Comparison of ENCODE assay signal across 1 cellular context in the genomic region with DNA sequence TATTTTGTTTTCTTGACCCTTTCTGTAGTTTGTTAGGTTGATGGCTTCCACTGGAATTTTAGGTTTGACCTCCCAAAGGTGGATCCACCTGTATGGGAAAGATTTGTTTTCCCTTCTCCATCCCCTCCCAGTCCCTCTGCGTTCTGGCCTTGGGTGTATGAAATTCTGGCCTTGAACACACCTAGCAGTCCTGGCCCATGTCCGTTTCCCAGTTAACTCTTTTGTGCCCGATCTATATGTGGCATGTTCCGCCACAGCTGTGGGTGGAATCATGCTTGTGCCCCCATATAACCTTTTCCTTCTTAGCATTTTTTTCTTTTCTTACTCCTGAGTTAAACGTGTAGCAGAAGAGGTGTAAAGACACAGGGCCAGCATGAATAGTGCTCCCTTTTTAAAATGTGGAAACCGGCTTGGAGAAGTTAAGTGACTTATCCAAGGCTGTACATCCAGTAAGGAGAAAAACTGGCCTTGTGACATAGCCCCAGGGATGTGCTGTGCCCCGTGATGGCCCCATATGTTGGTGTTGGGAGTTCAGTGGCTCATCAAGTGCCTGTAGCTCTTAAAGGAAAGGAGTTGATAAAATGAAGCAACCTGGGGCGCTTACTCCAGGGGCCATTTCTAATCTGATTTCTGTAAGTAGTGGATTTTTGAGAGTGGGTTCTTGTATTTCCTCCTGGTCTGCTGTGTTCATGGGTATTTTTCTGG.
TF ChIP-seq lines count a peak whose summit lies in the region.

No MANE protein-coding gene starts in this region.

TF ChIP-seq in HepG2, 621 proteins besides CTCF, POLR2A, EP300 and RAD21 (continued from another document and continues in another):
- TF ChIP-seq, protein P1, sequence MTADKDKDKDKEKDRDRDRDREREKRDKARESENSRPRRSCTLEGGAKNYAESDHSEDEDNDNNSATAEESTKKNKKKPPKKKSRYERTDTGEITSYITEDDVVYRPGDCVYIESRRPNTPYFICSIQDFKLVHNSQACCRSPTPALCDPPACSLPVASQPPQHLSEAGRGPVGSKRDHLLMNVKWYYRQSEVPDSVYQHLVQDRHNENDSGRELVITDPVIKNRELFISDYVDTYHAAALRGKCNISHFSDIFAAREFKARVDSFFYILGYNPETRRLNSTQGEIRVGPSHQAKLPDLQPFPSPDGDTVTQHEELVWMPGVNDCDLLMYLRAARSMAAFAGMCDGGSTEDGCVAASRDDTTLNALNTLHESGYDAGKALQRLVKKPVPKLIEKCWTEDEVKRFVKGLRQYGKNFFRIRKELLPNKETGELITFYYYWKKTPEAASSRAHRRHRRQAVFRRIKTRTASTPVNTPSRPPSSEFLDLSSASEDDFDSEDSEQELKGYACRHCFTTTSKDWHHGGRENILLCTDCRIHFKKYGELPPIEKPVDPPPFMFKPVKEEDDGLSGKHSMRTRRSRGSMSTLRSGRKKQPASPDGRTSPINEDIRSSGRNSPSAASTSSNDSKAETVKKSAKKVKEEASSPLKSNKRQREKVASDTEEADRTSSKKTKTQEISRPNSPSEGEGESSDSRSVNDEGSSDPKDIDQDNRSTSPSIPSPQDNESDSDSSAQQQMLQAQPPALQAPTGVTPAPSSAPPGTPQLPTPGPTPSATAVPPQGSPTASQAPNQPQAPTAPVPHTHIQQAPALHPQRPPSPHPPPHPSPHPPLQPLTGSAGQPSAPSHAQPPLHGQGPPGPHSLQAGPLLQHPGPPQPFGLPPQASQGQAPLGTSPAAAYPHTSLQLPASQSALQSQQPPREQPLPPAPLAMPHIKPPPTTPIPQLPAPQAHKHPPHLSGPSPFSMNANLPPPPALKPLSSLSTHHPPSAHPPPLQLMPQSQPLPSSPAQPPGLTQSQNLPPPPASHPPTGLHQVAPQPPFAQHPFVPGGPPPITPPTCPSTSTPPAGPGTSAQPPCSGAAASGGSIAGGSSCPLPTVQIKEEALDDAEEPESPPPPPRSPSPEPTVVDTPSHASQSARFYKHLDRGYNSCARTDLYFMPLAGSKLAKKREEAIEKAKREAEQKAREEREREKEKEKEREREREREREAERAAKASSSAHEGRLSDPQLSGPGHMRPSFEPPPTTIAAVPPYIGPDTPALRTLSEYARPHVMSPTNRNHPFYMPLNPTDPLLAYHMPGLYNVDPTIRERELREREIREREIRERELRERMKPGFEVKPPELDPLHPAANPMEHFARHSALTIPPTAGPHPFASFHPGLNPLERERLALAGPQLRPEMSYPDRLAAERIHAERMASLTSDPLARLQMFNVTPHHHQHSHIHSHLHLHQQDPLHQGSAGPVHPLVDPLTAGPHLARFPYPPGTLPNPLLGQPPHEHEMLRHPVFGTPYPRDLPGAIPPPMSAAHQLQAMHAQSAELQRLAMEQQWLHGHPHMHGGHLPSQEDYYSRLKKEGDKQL (CRISPR knock-in tag; IDR thresholded peaks at IDR 0.05; ENCODE audit: low read depth) = no peak
- no peak for TF ChIP-seq PHF8 (CRISPR knock-in tag; IDR thresholded peaks at IDR 0.05)
- TF ChIP-seq NR2C2 (CRISPR knock-in tag; IDR thresholded peaks at IDR 0.05; ENCODE audit: borderline replicate concordance) = 0 out of 2 replicates have a peak, but pooled peaks have one; percentile 14
- TF ChIP-seq ZNF431 (CRISPR knock-in tag; IDR thresholded peaks at IDR 0.05; ENCODE audit: borderline replicate concordance, low read depth) = no peak
- no peak for TF ChIP-seq GLI4 (CRISPR knock-in tag; IDR thresholded peaks at IDR 0.05; ENCODE audit: borderline replicate concordance)
- no peak for TF ChIP-seq ZNF850 (CRISPR knock-in tag; conservative IDR thresholded peaks at IDR 0.05)
- TF ChIP-seq NFIC (IDR thresholded peaks at IDR 0.05; ENCODE audit: low read length) = no peak
- TF ChIP-seq ZNF256 (CRISPR knock-in tag; conservative IDR thresholded peaks at IDR 0.05) = no peak
- TF ChIP-seq ZNF33B (CRISPR knock-in tag; IDR thresholded peaks at IDR 0.05) = no peak
- TF ChIP-seq RNF2 (conservative IDR thresholded peaks at IDR 0.05; ENCODE audit: low read depth) = no peak
- TF ChIP-seq ZNF891 (CRISPR knock-in tag; IDR thresholded peaks at IDR 0.05) = no peak
- TF ChIP-seq ZNF224 (CRISPR knock-in tag; IDR thresholded peaks at IDR 0.05) = no peak
- TF ChIP-seq ZNF598 (CRISPR knock-in tag; IDR thresholded peaks at IDR 0.05; ENCODE audit: borderline replicate concordance) = no peak
- TF ChIP-seq ZNF510 (CRISPR knock-in tag; IDR thresholded peaks at IDR 0.05; ENCODE audit: low read depth) = no peak
- TF ChIP-seq, protein P2, sequence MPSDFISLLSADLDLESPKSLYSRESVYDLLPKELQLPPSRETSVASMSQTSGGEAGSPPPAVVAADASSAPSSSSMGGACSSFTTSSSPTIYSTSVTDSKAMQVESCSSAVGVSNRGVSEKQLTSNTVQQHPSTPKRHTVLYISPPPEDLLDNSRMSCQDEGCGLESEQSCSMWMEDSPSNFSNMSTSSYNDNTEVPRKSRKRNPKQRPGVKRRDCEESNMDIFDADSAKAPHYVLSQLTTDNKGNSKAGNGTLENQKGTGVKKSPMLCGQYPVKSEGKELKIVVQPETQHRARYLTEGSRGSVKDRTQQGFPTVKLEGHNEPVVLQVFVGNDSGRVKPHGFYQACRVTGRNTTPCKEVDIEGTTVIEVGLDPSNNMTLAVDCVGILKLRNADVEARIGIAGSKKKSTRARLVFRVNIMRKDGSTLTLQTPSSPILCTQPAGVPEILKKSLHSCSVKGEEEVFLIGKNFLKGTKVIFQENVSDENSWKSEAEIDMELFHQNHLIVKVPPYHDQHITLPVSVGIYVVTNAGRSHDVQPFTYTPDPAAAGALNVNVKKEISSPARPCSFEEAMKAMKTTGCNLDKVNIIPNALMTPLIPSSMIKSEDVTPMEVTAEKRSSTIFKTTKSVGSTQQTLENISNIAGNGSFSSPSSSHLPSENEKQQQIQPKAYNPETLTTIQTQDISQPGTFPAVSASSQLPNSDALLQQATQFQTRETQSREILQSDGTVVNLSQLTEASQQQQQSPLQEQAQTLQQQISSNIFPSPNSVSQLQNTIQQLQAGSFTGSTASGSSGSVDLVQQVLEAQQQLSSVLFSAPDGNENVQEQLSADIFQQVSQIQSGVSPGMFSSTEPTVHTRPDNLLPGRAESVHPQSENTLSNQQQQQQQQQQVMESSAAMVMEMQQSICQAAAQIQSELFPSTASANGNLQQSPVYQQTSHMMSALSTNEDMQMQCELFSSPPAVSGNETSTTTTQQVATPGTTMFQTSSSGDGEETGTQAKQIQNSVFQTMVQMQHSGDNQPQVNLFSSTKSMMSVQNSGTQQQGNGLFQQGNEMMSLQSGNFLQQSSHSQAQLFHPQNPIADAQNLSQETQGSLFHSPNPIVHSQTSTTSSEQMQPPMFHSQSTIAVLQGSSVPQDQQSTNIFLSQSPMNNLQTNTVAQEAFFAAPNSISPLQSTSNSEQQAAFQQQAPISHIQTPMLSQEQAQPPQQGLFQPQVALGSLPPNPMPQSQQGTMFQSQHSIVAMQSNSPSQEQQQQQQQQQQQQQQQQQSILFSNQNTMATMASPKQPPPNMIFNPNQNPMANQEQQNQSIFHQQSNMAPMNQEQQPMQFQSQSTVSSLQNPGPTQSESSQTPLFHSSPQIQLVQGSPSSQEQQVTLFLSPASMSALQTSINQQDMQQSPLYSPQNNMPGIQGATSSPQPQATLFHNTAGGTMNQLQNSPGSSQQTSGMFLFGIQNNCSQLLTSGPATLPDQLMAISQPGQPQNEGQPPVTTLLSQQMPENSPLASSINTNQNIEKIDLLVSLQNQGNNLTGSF (CRISPR knock-in tag; IDR thresholded peaks at IDR 0.05) = no peak
- no peak for TF ChIP-seq ZNF709 (CRISPR knock-in tag; IDR thresholded peaks at IDR 0.05)
- TF ChIP-seq, protein P3, sequence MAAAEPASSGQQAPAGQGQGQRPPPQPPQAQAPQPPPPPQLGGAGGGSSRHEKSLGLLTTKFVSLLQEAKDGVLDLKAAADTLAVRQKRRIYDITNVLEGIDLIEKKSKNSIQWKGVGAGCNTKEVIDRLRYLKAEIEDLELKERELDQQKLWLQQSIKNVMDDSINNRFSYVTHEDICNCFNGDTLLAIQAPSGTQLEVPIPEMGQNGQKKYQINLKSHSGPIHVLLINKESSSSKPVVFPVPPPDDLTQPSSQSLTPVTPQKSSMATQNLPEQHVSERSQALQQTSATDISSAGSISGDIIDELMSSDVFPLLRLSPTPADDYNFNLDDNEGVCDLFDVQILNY (CRISPR knock-in tag; conservative IDR thresholded peaks at IDR 0.05) = no peak
- TF ChIP-seq, protein P4, sequence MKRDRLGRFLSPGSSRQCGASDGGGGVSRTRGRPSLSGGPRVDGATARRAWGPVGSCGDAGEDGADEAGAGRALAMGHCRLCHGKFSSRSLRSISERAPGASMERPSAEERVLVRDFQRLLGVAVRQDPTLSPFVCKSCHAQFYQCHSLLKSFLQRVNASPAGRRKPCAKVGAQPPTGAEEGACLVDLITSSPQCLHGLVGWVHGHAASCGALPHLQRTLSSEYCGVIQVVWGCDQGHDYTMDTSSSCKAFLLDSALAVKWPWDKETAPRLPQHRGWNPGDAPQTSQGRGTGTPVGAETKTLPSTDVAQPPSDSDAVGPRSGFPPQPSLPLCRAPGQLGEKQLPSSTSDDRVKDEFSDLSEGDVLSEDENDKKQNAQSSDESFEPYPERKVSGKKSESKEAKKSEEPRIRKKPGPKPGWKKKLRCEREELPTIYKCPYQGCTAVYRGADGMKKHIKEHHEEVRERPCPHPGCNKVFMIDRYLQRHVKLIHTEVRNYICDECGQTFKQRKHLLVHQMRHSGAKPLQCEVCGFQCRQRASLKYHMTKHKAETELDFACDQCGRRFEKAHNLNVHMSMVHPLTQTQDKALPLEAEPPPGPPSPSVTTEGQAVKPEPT (CRISPR knock-in tag; IDR thresholded peaks at IDR 0.05; ENCODE audit: low read depth) = no peak
- TF ChIP-seq ZNF724P (CRISPR knock-in tag; IDR thresholded peaks at IDR 0.05; ENCODE audit: borderline replicate concordance) = no peak
- TF ChIP-seq RFX5 (IDR thresholded peaks at IDR 0.05; ENCODE audit: low read depth, low read length) = no peak
- TF ChIP-seq ZNF274 (CRISPR knock-in tag; IDR thresholded peaks at IDR 0.05) = no peak
- peak; percentile 44; the same call in 1 of the 2 replicates for TF ChIP-seq RXRA (CRISPR knock-in tag; IDR thresholded peaks at IDR 0.05)
- no peak for TF ChIP-seq KLF12 (CRISPR knock-in tag; IDR thresholded peaks at IDR 0.05; ENCODE audit: borderline replicate concordance)
- TF ChIP-seq CHD4 (IDR thresholded peaks at IDR 0.05; ENCODE audit: borderline replicate concordance, low read length) = no peak
- TF ChIP-seq, protein P5, sequence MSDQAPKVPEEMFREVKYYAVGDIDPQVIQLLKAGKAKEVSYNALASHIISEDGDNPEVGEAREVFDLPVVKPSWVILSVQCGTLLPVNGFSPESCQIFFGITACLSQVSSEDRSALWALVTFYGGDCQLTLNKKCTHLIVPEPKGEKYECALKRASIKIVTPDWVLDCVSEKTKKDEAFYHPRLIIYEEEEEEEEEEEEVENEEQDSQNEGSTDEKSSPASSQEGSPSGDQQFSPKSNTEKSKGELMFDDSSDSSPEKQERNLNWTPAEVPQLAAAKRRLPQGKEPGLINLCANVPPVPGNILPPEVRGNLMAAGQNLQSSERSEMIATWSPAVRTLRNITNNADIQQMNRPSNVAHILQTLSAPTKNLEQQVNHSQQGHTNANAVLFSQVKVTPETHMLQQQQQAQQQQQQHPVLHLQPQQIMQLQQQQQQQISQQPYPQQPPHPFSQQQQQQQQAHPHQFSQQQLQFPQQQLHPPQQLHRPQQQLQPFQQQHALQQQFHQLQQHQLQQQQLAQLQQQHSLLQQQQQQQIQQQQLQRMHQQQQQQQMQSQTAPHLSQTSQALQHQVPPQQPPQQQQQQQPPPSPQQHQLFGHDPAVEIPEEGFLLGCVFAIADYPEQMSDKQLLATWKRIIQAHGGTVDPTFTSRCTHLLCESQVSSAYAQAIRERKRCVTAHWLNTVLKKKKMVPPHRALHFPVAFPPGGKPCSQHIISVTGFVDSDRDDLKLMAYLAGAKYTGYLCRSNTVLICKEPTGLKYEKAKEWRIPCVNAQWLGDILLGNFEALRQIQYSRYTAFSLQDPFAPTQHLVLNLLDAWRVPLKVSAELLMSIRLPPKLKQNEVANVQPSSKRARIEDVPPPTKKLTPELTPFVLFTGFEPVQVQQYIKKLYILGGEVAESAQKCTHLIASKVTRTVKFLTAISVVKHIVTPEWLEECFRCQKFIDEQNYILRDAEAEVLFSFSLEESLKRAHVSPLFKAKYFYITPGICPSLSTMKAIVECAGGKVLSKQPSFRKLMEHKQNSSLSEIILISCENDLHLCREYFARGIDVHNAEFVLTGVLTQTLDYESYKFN (CRISPR knock-in tag; conservative IDR thresholded peaks at IDR 0.05) = peak; percentile 85
- TF ChIP-seq ELF4 (CRISPR knock-in tag; IDR thresholded peaks at IDR 0.05; ENCODE audit: borderline replicate concordance) = no peak
- no peak for TF ChIP-seq ZNF10 (CRISPR knock-in tag; IDR thresholded peaks at IDR 0.05; ENCODE audit: borderline replicate concordance, low read depth)
- no peak for TF ChIP-seq ZNF205 (CRISPR knock-in tag; IDR thresholded peaks at IDR 0.05)
- TF ChIP-seq MXI1 (IDR thresholded peaks at IDR 0.05; ENCODE audit: borderline replicate concordance, low read depth, low read length) = no peak
- TF ChIP-seq ZNF354B (CRISPR knock-in tag; IDR thresholded peaks at IDR 0.05) = no peak
- TF ChIP-seq ZNF430 (CRISPR knock-in tag; IDR thresholded peaks at IDR 0.05) = no peak
- TF ChIP-seq ZNF260 (CRISPR knock-in tag; IDR thresholded peaks at IDR 0.05; ENCODE audit: borderline replicate concordance, low read depth) = no peak
- TF ChIP-seq KLF15 (CRISPR knock-in tag; IDR thresholded peaks at IDR 0.05; ENCODE audit: borderline replicate concordance) = no peak
- 0 out of 2 replicates have a peak, but pooled peaks have one; percentile 26 for TF ChIP-seq POLR2G (IDR thresholded peaks at IDR 0.05; ENCODE audit: low read depth, low read length)
- TF ChIP-seq SYNCRIP (IDR thresholded peaks at IDR 0.05; ENCODE audit: insufficient read depth, low read depth, low read length) = no peak
- TF ChIP-seq, protein P6, sequence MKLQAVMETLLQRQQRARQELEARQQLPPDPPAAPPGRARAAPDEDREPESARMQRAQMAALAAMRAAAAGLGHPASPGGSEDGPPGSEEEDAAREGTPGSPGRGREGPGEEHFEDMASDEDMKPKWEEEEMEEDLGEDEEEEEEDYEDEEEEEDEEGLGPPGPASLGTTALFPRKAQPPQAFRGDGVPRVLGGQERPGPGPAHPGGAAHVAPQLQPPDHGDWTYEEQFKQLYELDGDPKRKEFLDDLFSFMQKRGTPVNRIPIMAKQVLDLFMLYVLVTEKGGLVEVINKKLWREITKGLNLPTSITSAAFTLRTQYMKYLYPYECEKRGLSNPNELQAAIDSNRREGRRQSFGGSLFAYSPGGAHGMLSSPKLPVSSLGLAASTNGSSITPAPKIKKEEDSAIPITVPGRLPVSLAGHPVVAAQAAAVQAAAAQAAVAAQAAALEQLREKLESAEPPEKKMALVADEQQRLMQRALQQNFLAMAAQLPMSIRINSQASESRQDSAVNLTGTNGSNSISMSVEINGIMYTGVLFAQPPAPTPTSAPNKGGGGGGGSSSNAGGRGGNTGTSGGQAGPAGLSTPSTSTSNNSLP (IDR thresholded peaks at IDR 0.05; ENCODE audit: low read depth, low read length) = no peak
- TF ChIP-seq, protein P7, sequence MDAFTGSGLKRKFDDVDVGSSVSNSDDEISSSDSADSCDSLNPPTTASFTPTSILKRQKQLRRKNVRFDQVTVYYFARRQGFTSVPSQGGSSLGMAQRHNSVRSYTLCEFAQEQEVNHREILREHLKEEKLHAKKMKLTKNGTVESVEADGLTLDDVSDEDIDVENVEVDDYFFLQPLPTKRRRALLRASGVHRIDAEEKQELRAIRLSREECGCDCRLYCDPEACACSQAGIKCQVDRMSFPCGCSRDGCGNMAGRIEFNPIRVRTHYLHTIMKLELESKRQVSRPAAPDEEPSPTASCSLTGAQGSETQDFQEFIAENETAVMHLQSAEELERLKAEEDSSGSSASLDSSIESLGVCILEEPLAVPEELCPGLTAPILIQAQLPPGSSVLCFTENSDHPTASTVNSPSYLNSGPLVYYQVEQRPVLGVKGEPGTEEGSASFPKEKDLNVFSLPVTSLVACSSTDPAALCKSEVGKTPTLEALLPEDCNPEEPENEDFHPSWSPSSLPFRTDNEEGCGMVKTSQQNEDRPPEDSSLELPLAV (CRISPR knock-in tag; conservative IDR thresholded peaks at IDR 0.05; ENCODE audit: low read depth) = no peak
